ENCODE assay signal across 18 cellular contexts in genomic region chr1:205613854-205614412, GRCh38. TPM values are rescaled to one million over a fixed set of nuclear protein-coding genes. Genes with fewer than 3 reads are reported as not detected.
DNase-seq lines count a peak whose midpoint lies in the region; ATAC-seq, FAIRE-seq and TF ChIP-seq lines count a peak whose summit lies in the region.
"Had no signal": no experiment of that assay in that cellular context is flagged by ENCODE, and none has a peak within 500 bp of the region (broad histone marks: within the 10 kb centered on the region; RNA-seq: fewer than 3 reads in every experiment).

No MANE protein-coding gene starts in this region.

- intact Hi-C loops in CD8-positive, alpha-beta T cell (cut with DNase I, micrococcal nuclease) = loop anchor here in 1 of 2 experiments (2.0 kb wide), 1 partner anchor 17 kb away; no protein-coding TSS in a partner anchor
- intact Hi-C loops in right lobe of liver (cut with DNase I) = no loop called here

- peak overlapping the region; percentile 6 for H3K27ac Mint-ChIP-seq in activated CD8-positive, alpha-beta memory T cell treated with anti-CD3 and anti-CD28 coated beads, Interleukin-2, amount 10 ng/mL, durations not matched to agents 7 days and 5 days
- H3K27ac Mint-ChIP-seq in CD8-positive, alpha-beta T cell = peak overlapping the region; percentile 45

- H3K4me3 Mint-ChIP-seq in activated CD8-positive, alpha-beta memory T cell treated with anti-CD3 and anti-CD28 coated beads, Interleukin-2, amount 10 ng/mL, durations not matched to agents 7 days and 5 days = no peak overlapping the region
- H3K4me3 Mint-ChIP-seq in CD8-positive, alpha-beta T cell = no peak overlapping the region
- H3K4me3 Mint-ChIP-seq: CD4-positive, alpha-beta memory T cell; H9 had no signal

- H3K4me3 ChIP-seq in CD8-positive, alpha-beta T cell (ENCODE audit: low read depth, low read length) = no peak overlapping the region
- no peak overlapping the region for H3K4me3 ChIP-seq in right lobe of liver
- H3K4me3 ChIP-seq in foreskin fibroblast (ENCODE audit: low read depth in 1 of 2, low read length in 2 of 2) = no peak overlapping the region
- H3K4me3 ChIP-seq in small intestine (ENCODE audit: low read depth in 1 of 2, low read length in 2 of 2) = no peak overlapping the region

- H3K4me1 ChIP-seq in CD8-positive, alpha-beta T cell (ENCODE audit: insufficient read depth, low read length) = peaks cover 28% of the 10 kb centered on the region
- H3K4me1 ChIP-seq in right lobe of liver (peaks cover 0 to 13% (median 0%) of the 10 kb centered on the region in 4 donors), small intestine (ENCODE audit: control insufficient read depth in 2 of 2, insufficient read depth in 1 of 2, low read depth in 1 of 2, low read length in 1 of 2) (no peaks in the 10 kb centered on the region)
- H3K4me1 ChIP-seq: BE2C had no signal

- peak; percentile 22 for FAIRE-seq in TTC549 (lab: Jason Lieb, UNC)
- no peak for FAIRE-seq in small intestine (lab: Jason Lieb, UNC)

- peaks cover 26% of the 10 kb centered on the region for H3K36me3 ChIP-seq in CD8-positive, alpha-beta T cell (ENCODE audit: insufficient read depth, low read length)
- H3K36me3 ChIP-seq in right lobe of liver (peaks cover 0 to 33% (median 13%) of the 10 kb centered on the region in 4 donors), small intestine (ENCODE audit: control insufficient read depth in 2 of 2, insufficient read depth in 2 of 2, low read length in 2 of 2) (peaks cover 4 to 17% of the 10 kb centered on the region in 2 donors)

- no peaks in the 10 kb centered on the region for H3K27me3 Mint-ChIP-seq in activated CD8-positive, alpha-beta memory T cell treated with anti-CD3 and anti-CD28 coated beads, Interleukin-2, amount 10 ng/mL, durations not matched to agents 7 days and 5 days
- H3K27me3 Mint-ChIP-seq in CD8-positive, alpha-beta T cell (ENCODE audit: low read depth) = no peaks in the 10 kb centered on the region
- H3K27me3 Mint-ChIP-seq: CD4-positive, alpha-beta memory T cell had no signal

- no peak for DNase-seq in activated CD8-positive, alpha-beta memory T cell treated with anti-CD3 and anti-CD28 coated beads, Interleukin-2, amount 10 ng/mL, durations not matched to agents 7 days and 5 days
- DNase-seq in activated CD8-positive, alpha-beta memory T cell treated with anti-CD3 and anti-CD28 coated beads, Interleukin-2, amount 50 U/mL, for 4 hours = no peak
- no peak for DNase-seq in CD8-positive, alpha-beta T cell
- DNase-seq in right lobe of liver (no peak), foreskin fibroblast (no peak), small intestine (no peak)
- DNase-seq: 8988T; BE2C; CD4-positive, alpha-beta memory T cell; DMS79; H9; IMR-90; NCI-H1417 treated with DMSO at 0.1 percent for 48 hours; NCI-H1930; NCI-H345; NCI-H524 treated with DMSO at 0.1 percent for 48 hours had no signal

- no peak overlapping the region for H3K27ac ChIP-seq in CD8-positive, alpha-beta T cell (ENCODE audit: low read depth, low read length)
- no peak overlapping the region for H3K27ac ChIP-seq in right lobe of liver
- no peak overlapping the region for H3K27ac ChIP-seq in small intestine (ENCODE audit: low read depth in 1 of 2, low read length in 1 of 2)

- H3K9me3 ChIP-seq in CD8-positive, alpha-beta T cell (ENCODE audit: low read length) = no peaks in the 10 kb centered on the region
- H3K9me3 ChIP-seq in right lobe of liver (no peaks in the 10 kb centered on the region), small intestine (ENCODE audit: control insufficient read depth, low read depth) (no peaks in the 10 kb centered on the region)
- H3K9me3 ChIP-seq: BE2C had no signal

- ATAC-seq in activated CD8-positive, alpha-beta memory T cell treated with anti-CD3 and anti-CD28 coated beads, Interleukin-2, amount 10 ng/mL, durations not matched to agents 7 days and 5 days = no peak
- no peak for ATAC-seq in CD8-positive, alpha-beta T cell
- ATAC-seq in right lobe of liver = peak; percentile 20 to 51 (median 48)
- no peak for ATAC-seq in HG02870 (IDR thresholded peaks at IDR 0.05; ENCODE audit: unreplicated experiment)

- no peak for TF ChIP-seq CTCF in CD8-positive, alpha-beta T cell (IDR thresholded peaks at IDR 0.05)
- TF ChIP-seq CTCF in right lobe of liver (IDR thresholded peaks at IDR 0.05) (no peak), foreskin fibroblast (IDR thresholded peaks at IDR 0.05; ENCODE audit: low read depth, low read length) (no peak)

- TF ChIP-seq POLR2A in right lobe of liver (IDR thresholded peaks at IDR 0.05) = no peak

- peaks cover 42% of the 10 kb centered on the region for H3K4me1 Mint-ChIP-seq in activated CD8-positive, alpha-beta memory T cell treated with anti-CD3 and anti-CD28 coated beads, Interleukin-2, amount 10 ng/mL, durations not matched to agents 7 days and 5 days
- peaks cover 49% of the 10 kb centered on the region for H3K4me1 Mint-ChIP-seq in CD8-positive, alpha-beta T cell (ENCODE audit: low read depth)
- H3K4me1 Mint-ChIP-seq: H9 had no signal

- no peaks in the 10 kb centered on the region for H3K9me3 Mint-ChIP-seq in activated CD8-positive, alpha-beta memory T cell treated with anti-CD3 and anti-CD28 coated beads, Interleukin-2, amount 10 ng/mL, durations not matched to agents 7 days and 5 days (ENCODE audit: low read depth)
- H3K9me3 Mint-ChIP-seq in CD8-positive, alpha-beta T cell = no peaks in the 10 kb centered on the region
- H3K9me3 Mint-ChIP-seq: CD4-positive, alpha-beta memory T cell; H9 had no signal

- 83% methylated on average over 2 of the region's 2 CpGs for WGBS in right lobe of liver (ENCODE audit: insufficient coverage, low coverage, low lambda C conversion rate, missing lambda C conversion rate)
- WGBS in small intestine, 3 donors = 70 to 87% (median 72%) methylated on average over 2 of the region's 2 CpGs

- H3K36me3 Mint-ChIP-seq in activated CD8-positive, alpha-beta memory T cell treated with anti-CD3 and anti-CD28 coated beads, Interleukin-2, amount 10 ng/mL, durations not matched to agents 7 days and 5 days = peaks cover 53% of the 10 kb centered on the region
- H3K36me3 Mint-ChIP-seq in CD8-positive, alpha-beta T cell = peaks cover 81% of the 10 kb centered on the region

- no peaks in the 10 kb centered on the region for H3K27me3 ChIP-seq in CD8-positive, alpha-beta T cell (ENCODE audit: insufficient read depth, low read length)
- H3K27me3 ChIP-seq in right lobe of liver (no peaks in the 10 kb centered on the region), small intestine (ENCODE audit: control insufficient read depth in 2 of 2, insufficient read depth in 2 of 2, low read length in 2 of 2) (no peaks in the 10 kb centered on the region)
- H3K27me3 ChIP-seq: BE2C had no signal

- POLR2A ChIA-PET in CD8-positive, alpha-beta T cell (lab: Charles Lee) = interaction anchor here (0.9 to 1.5 kb wide), 3 partner anchors 16 to 19 kb away, joined by 3 to 6 read pairs (median 3); partner anchors contain the start of gene ELK4

- CTCF ChIA-PET in activated CD8-positive, alpha-beta memory T cell treated with anti-CD3 and anti-CD28 coated beads, Interleukin-2, amount 10 ng/mL, durations not matched to agents 7 days and 5 days (lab: Charles Lee) = interaction anchor here (1.1 to 1.4 kb wide), 3 partner anchors 13 to 22 kb away, joined by 3 to 6 read pairs (median 3); no protein-coding TSS in a partner anchor
- CTCF ChIA-PET in CD8-positive, alpha-beta T cell (lab: Charles Lee) = interaction anchor here (0.9 to 3.0 kb wide), 2 partner anchors 22 to 45 kb away, joined by 4 to 15 read pairs; no protein-coding TSS in a partner anchor

RNA-seq across cellular contexts. Expression of gene ELK4, which starts 17.9 kb away (rescaled TPM):
- total RNA-seq in activated CD8-positive, alpha-beta memory T cell treated with anti-CD3 and anti-CD28 coated beads, Interleukin-2, amount 10 ng/mL, durations not matched to agents 7 days and 5 days = 10 to 100 TPM; 70.9 to 79.7 TPM
- total RNA-seq in CD8-positive, alpha-beta T cell = 100 to 1,000 TPM; 142 to 147 TPM
- 10 to 100 TPM; 15.1 to 39.2 (median 26.9) TPM for total RNA-seq in right lobe of liver
- 1 to 10 TPM; 2.7 to 6.0 (median 3.0) TPM for polyA plus RNA-seq in small intestine

Comparison
In these comparisons a context has a peak if more than half of its experiments do, and no peak if none do; other contexts are left out.
1. ATAC-seq: peak in right lobe of liver (4 of 4); none in activated CD8-positive, alpha-beta memory T cell treated with anti-CD3 and anti-CD28 coated beads, Interleukin-2, amount 10 ng/mL, durations not matched to agents 7 days and 5 days (single experiment), CD8-positive, alpha-beta T cell (single experiment) and HG02870 (single experiment).